ENCODE assay signal across 9 cellular contexts in genomic region chr1:25023190-25023578, GRCh38.
DNase-seq lines count a peak whose midpoint lies in the region; ATAC-seq, FAIRE-seq and TF ChIP-seq lines count a peak whose summit lies in the region.
"Had no signal": no experiment of that assay in that cellular context is flagged by ENCODE, and none has a peak within 500 bp of the region (broad histone marks: within the 10 kb centered on the region; RNA-seq: fewer than 3 reads in every experiment).

No MANE protein-coding gene starts in this region.

- TF ChIP-seq CTCF in K562 (IDR thresholded peaks at IDR 0.05 in 2 of 3, conservative IDR thresholded peaks at IDR 0.05 in 1 of 3; ENCODE audit: insufficient read depth in 2 of 3, low read depth in 1 of 3, low read length in 3 of 3) (no peak), neural crest cell (conservative IDR thresholded peaks at IDR 0.05) (no peak), GM13977 (IDR thresholded peaks at IDR 0.05; ENCODE audit: extremely low read depth, insufficient read depth, missing control alignments) (no peak), tibial nerve (IDR thresholded peaks at IDR 0.05) (no peak)

- no peaks in the 10 kb centered on the region for H3K27me3 Mint-ChIP-seq in CD4-positive, alpha-beta memory T cell
- H3K27me3 Mint-ChIP-seq in IgD-negative memory B cell: no peaks in the 10 kb centered on the region
- H3K27me3 Mint-ChIP-seq in neural crest cell (ENCODE audit: low read depth): no peaks in the 10 kb centered on the region

- TF ChIP-seq POLR2A in K562 (conservative IDR thresholded peaks at IDR 0.05): no peak
- TF ChIP-seq POLR2A in tibial nerve (IDR thresholded peaks at IDR 0.05): no peak

- H3K36me3 Mint-ChIP-seq in CD4-positive, alpha-beta memory T cell: no peaks in the 10 kb centered on the region
- H3K36me3 Mint-ChIP-seq in IgD-negative memory B cell (no peaks in the 10 kb centered on the region), neural crest cell (ENCODE audit: low read depth) (no peaks in the 10 kb centered on the region)

- no peak overlapping the region for H2AFZ ChIP-seq in K562 (ENCODE audit: low read depth, low read length)

- peaks cover 74% of the 10 kb centered on the region for H3K4me1 ChIP-seq in CD4-positive, alpha-beta memory T cell (ENCODE audit: insufficient read depth, low read length)
- H3K4me1 ChIP-seq in K562 (replicated peaks in 1 of 2; ENCODE audit: control insufficient read depth in 2 of 2, insufficient read depth in 2 of 2, low read length in 2 of 2) (peaks cover 14 to 15% of the 10 kb centered on the region in 2 experiments; a peak in 3 of 5 replicates), tibial nerve (peaks cover 0 to 16% (median 6%) of the 10 kb centered on the region in 4 donors)

- POLR2A ChIA-PET in CD4-positive, alpha-beta memory T cell (lab: Charles Lee; ENCODE audit: partially characterized antibody): interaction anchor here (0.9 to 9.0 kb wide), 18 partner anchors 10 to 542 kb away, joined by 3 to 172 read pairs (median 8); partner anchors contain the start of genes RSRP1 and RUNX3
- POLR2A ChIA-PET in K562 (lab: Yijun Ruan, JAX): interaction anchor here (1.8 kb wide), 1 partner anchor 9 kb away, joined by 5 read pairs; no protein-coding TSS in a partner anchor

- TF ChIP-seq RAD21 in K562 (CRISPR knock-in tag; conservative IDR thresholded peaks at IDR 0.05 in 1 of 2, IDR thresholded peaks at IDR 0.05 in 1 of 2): no peak

- no peaks in the 10 kb centered on the region for H3K9me3 ChIP-seq in CD4-positive, alpha-beta memory T cell (ENCODE audit: control insufficient read depth in 1 of 2, low read length in 2 of 2)
- H3K9me3 ChIP-seq in K562 (replicated peaks; ENCODE audit: control insufficient read depth, insufficient read depth, low read depth, low read length) (no peaks in the 10 kb centered on the region), tibial nerve (no peaks in the 10 kb centered on the region)

- H3K27me3 ChIP-seq in CD4-positive, alpha-beta memory T cell (ENCODE audit: insufficient read depth, low read length): no peaks in the 10 kb centered on the region
- H3K27me3 ChIP-seq in K562 (ENCODE audit: control insufficient read depth in 2 of 2, insufficient read depth in 2 of 2, low read length in 2 of 2): peaks cover 14 to 36% of the 10 kb centered on the region in 2 experiments; a peak in 4 of 5 replicates
- peaks cover 0 to 9% of the 10 kb centered on the region in 2 donors for H3K27me3 ChIP-seq in tibial nerve

- no peaks in the 10 kb centered on the region for H3K36me3 ChIP-seq in CD4-positive, alpha-beta memory T cell (ENCODE audit: insufficient read depth, low read length)
- H3K36me3 ChIP-seq in K562 (ENCODE audit: control insufficient read depth, insufficient read depth, low read length) (no peaks in the 10 kb centered on the region), tibial nerve (no peaks in the 10 kb centered on the region)

- BruUV-seq in K562 (replicated peaks; lab: Mats Ljungman, UMichigan): no TSS peak

- 6% methylated on average over 6 of the region's 6 CpGs for WGBS in K562 (ENCODE audit: insufficient coverage, low coverage, missing lambda C conversion rate)
- WGBS in tibial nerve, 2 donors: 75 to 82% methylated on average over 6 of the region's 6 CpGs

- no peak; the same call in 2 of the 3 replicates for ATAC-seq in K562

- peak overlapping the region; percentile 95 to 99 (median 97) for H3K27ac Mint-ChIP-seq in CD4-positive, alpha-beta memory T cell
- peak overlapping the region; percentile 95 to 97 (median 97) for H3K27ac Mint-ChIP-seq in IgD-negative memory B cell
- H3K27ac Mint-ChIP-seq in neural crest cell (ENCODE audit: unreplicated experiment): peak overlapping the region; percentile 20

- TF ChIP-seq EP300 in K562 (IDR thresholded peaks at IDR 0.05; ENCODE audit: low read length): no peak
- no peak for TF ChIP-seq EP300 in tibial nerve (IDR thresholded peaks at IDR 0.05)

- H3K9ac ChIP-seq in K562 (ENCODE audit: insufficient read depth in 1 of 2, low read depth in 2 of 2, low read length in 2 of 2): no peak overlapping the region

- intact Hi-C loops in CD4-positive, alpha-beta memory T cell (cut with micrococcal nuclease): loop anchor here (2.0 kb wide), 1 partner anchor 30 kb away; no protein-coding TSS in a partner anchor
- intact Hi-C loops in K562 (cut with micrococcal nuclease): no loop called here

- H3K4me3 Mint-ChIP-seq in CD4-positive, alpha-beta memory T cell: peak overlapping the region; percentile 35 to 89 (median 70)
- peak overlapping the region; percentile 21 to 87 (median 64) for H3K4me3 Mint-ChIP-seq in IgD-negative memory B cell
- peak overlapping the region; percentile 27 for H3K4me3 Mint-ChIP-seq in neural crest cell

- peak overlapping the region in 1 of 2 donors; percentile 14 for H3K4me3 ChIP-seq in CD4-positive, alpha-beta memory T cell (ENCODE audit: low read length in 2 of 2)
- H3K4me3 ChIP-seq in K562: no peak overlapping the region
- no peak overlapping the region for H3K4me3 ChIP-seq in tibial nerve

- H3K9me3 Mint-ChIP-seq in CD4-positive, alpha-beta memory T cell: no peaks in the 10 kb centered on the region
- H3K9me3 Mint-ChIP-seq in IgD-negative memory B cell (no peaks in the 10 kb centered on the region), neural crest cell (no peaks in the 10 kb centered on the region)

- no peaks in the 10 kb centered on the region for H3K9me1 ChIP-seq in K562 (ENCODE audit: control insufficient read depth, insufficient read depth, low read length)

- no peaks in the 10 kb centered on the region; the same call in 1 of the 2 replicates for H4K20me1 ChIP-seq in K562 (replicated peaks; ENCODE audit: control insufficient read depth, insufficient read depth, low read length)

- no peak overlapping the region for H3K4me2 ChIP-seq in K562 (ENCODE audit: insufficient read depth, low read length)

- H3K27ac ChIP-seq in CD4-positive, alpha-beta memory T cell (ENCODE audit: low read depth, low read length): peak overlapping the region; percentile 99
- H3K27ac ChIP-seq in K562 (ENCODE audit: extremely low read depth, low read depth, low read length): no peak overlapping the region
- H3K27ac ChIP-seq in tibial nerve: peak overlapping the region in 1 of 4 donors; percentile 83

- CTCF ChIA-PET in CD4-positive, alpha-beta memory T cell (lab: Charles Lee; ENCODE audit: partially characterized antibody): interaction anchor here (0.9 to 3.0 kb wide), 10 partner anchors 12 to 176 kb away, joined by 3 to 58 read pairs (median 7); no protein-coding TSS in a partner anchor
- CTCF ChIA-PET in K562 (lab: Yijun Ruan, JAX; ENCODE audit: low intra/inter-chr PET ratio): no interaction called here

- no peak for DNase-seq in CD4-positive, alpha-beta memory T cell
- DNase-seq in K562 (ENCODE audit: extremely low read depth in 1 of 4, low spot score in 3 of 4): no peak
- DNase-seq in neural crest cell (ENCODE audit: low read depth, low spot score): no peak
- no peak for DNase-seq in cortex of kidney (lab: John Stamatoyannopoulos, UW)
- no peak for DNase-seq in GM13977 (ENCODE audit: low spot score)
- no peak for DNase-seq in middle frontal gyrus (ENCODE audit: extremely low spot score, low spot score)
- no peak for DNase-seq in tibial nerve (ENCODE audit: low spot score in 2 of 2)

- no peak for FAIRE-seq in K562 (lab: Jason Lieb, UNC)
- FAIRE-seq: endothelial cell of umbilical vein had no signal

- no peaks in the 10 kb centered on the region for H3K79me2 ChIP-seq in K562 (ENCODE audit: control insufficient read depth, insufficient read depth, low read length)

- in situ Hi-C loops in K562 (cut with MboI) (no loop called here), GM13977 (cut with MboI; ENCODE audit: low pct_unique_long_range_greater_than_20kb, low sequenced_read_pairs, unreplicated experiment) (loop anchor here (10.0 kb wide), 1 partner anchor 58 kb away; no protein-coding TSS in a partner anchor)

- peaks cover 29 to 76% (median 49%) of the 10 kb centered on the region in 4 donors for H3K4me1 Mint-ChIP-seq in CD4-positive, alpha-beta memory T cell
- H3K4me1 Mint-ChIP-seq in IgD-negative memory B cell (peaks cover 32 to 44% (median 36%) of the 10 kb centered on the region in 3 donors), neural crest cell (peaks cover 19% of the 10 kb centered on the region)

TF ChIP-seq in K562, 482 proteins besides CTCF, POLR2A, EP300 and RAD21 (continues in another document):
- TF ChIP-seq PTTG1 (tag; IDR thresholded peaks at IDR 0.05; ENCODE audit: low read depth) (no peak), RBM25 (IDR thresholded peaks at IDR 0.05; ENCODE audit: low read depth, low read length, severe bottlenecking) (peak; percentile 56), NKRF (IDR thresholded peaks at IDR 0.05; ENCODE audit: borderline replicate concordance) (no peak), ATF3 (IDR thresholded peaks at IDR 0.05) (0 out of 2 replicates have a peak, but pooled peaks have one; percentile 1), ATF3 (CRISPR knock-in tag; conservative IDR thresholded peaks at IDR 0.05) (no peak), FOSL1 (tag; conservative IDR thresholded peaks at IDR 0.05) (peak; percentile 17), ZFPM2 (CRISPR knock-in tag; IDR thresholded peaks at IDR 0.05) (0 out of 2 replicates have a peak, but pooled peaks have one; percentile 33), GATA2 (CRISPR knock-in tag; IDR thresholded peaks at IDR 0.05) (0 out of 2 replicates have a peak, but pooled peaks have one; percentile 16), ADNP (tag; IDR thresholded peaks at IDR 0.05) (peak; percentile 57; the same call in 1 of the 2 replicates), CBFA2T2 (conservative IDR thresholded peaks at IDR 0.05) (no peak)

Comparison
In these comparisons a context has a peak if more than half of its experiments do, and no peak if none do; other contexts are left out.
1. H3K27ac Mint-ChIP-seq: peak in every context shown above with its lines; median percentile 97 in CD4-positive, alpha-beta memory T cell; 97 in IgD-negative memory B cell; 20 in neural crest cell.